ENCODE assay signal across 8 cellular contexts in the genomic region with DNA sequence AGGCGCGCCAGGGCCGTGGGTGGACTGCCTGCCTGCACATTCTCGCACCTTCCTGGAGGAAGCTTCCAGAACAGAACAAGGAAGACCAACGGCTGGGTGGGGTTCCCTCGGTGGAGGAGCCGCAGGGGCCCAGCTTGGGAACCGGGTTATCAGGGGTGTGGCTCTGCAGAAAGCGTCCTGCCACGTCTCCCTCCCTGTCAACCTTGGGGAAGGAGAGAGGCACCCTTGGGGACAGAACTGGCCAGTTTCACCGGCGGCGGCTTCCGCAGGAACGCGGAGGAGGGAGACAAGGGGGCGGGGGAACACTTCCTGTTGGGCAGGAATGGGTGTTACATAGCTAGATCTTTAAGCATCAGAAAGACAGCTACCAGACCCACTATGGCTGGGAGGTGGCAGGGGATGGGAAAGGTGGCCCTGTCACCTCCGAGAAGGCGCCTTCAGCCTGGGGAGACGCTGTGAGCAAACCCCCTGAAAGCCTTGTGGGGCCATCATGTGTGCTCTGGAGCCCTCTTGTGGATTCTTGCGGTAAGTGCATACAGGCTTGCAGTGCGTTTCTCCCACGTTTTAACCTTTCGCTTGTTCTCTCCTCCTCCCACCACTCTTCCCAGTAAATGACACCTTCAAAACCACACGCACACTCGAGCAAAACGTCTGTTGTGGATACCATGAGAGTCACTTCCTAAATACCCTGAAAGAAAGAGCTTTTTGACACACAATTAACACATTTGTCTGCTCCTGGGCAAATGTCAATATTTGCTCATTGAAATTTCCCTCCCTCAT.
A peak's percentile ranks its signal among the peaks of the same experiment; 100 is the strongest.
DNase-seq lines count a peak whose midpoint lies in the region; ATAC-seq lines count a peak whose summit lies in the region.

No MANE protein-coding gene starts in this region.

- ATAC-seq in HG02852 (IDR thresholded peaks at IDR 0.05; ENCODE audit: unreplicated experiment) (peak; percentile 50), GM19397 (IDR thresholded peaks at IDR 0.05; ENCODE audit: unreplicated experiment) (no peak)

- DNase-seq in DMS53 (lab: John Stamatoyannopoulos, UW): peak; percentile 91
- DNase-seq in NCI-H2171 treated with DMSO at 0.1 percent for 48 hours (lab: John Stamatoyannopoulos, UW): peak; percentile 81
- DNase-seq in activated CD4-positive, CD25-positive, alpha-beta regulatory T cell (lab: John Stamatoyannopoulos, UW): peak; percentile 28 to 51 (median 39)
- peak; percentile 66 for DNase-seq in central memory CD4-positive, alpha-beta T cell
- peak; percentile 81 for DNase-seq in islet precursor cell
- DNase-seq in stimulated activated CD4-positive, alpha-beta T cell treated with anti-CD3 and anti-CD28 coated beads, Interleukin-12 subunit alpha, Interleukin-12 subunit beta, amount 100 ng/mL, for 4 hours: peak; percentile 59

Comparison
In these comparisons a context has a peak if more than half of its experiments do, and no peak if none do; other contexts are left out.
1. DNase-seq: peak in every context shown above with its lines; median percentile 91 in DMS53; 81 in NCI-H2171 treated with DMSO at 0.1 percent for 48 hours; 81 in islet precursor cell; 66 in central memory CD4-positive, alpha-beta T cell; 59 in stimulated activated CD4-positive, alpha-beta T cell treated with anti-CD3 and anti-CD28 coated beads, Interleukin-12 subunit alpha, Interleukin-12 subunit beta, amount 100 ng/mL, for 4 hours; 39 in activated CD4-positive, CD25-positive, alpha-beta regulatory T cell.